10 cellular contexts compared by ENCODE assay signal in genomic region chr3:46594723-46595122, GRCh38. TPM values are rescaled to one million over a fixed set of nuclear protein-coding genes. Genes with fewer than 3 reads are reported as not detected.
"Had no signal": no experiment of that assay in that cellular context is flagged by ENCODE, and none has a peak within 500 bp of the region (broad histone marks: within the 10 kb centered on the region; RNA-seq: fewer than 3 reads in every experiment).

No MANE protein-coding gene starts in this region.

- H3K4me3 ChIP-seq: GM23338 had no signal

- H2AFZ ChIP-seq: GM23338 had no signal

- ATAC-seq: GM23338 had no signal

- H3K4me2 ChIP-seq: GM23338, KMS-11 had no signal

- DNase-seq: H7, HCEC 1CT, HFFc6, IMR-90, KBM-7 had no signal

- H3K27ac ChIP-seq: HL-60, KMS-11 had no signal

- H3K9ac ChIP-seq: KMS-11 had no signal

RNA-seq across cellular contexts. Expression of gene FAM240A, which starts 17.6 kb away (rescaled TPM):
- total RNA-seq: GM23338, H4, H7, HFFc6, HT1080, IMR-90 had no signal
- polyA plus RNA-seq: IMR-90 had no signal
